25 cellular contexts compared by ENCODE assay signal in the genomic region with DNA sequence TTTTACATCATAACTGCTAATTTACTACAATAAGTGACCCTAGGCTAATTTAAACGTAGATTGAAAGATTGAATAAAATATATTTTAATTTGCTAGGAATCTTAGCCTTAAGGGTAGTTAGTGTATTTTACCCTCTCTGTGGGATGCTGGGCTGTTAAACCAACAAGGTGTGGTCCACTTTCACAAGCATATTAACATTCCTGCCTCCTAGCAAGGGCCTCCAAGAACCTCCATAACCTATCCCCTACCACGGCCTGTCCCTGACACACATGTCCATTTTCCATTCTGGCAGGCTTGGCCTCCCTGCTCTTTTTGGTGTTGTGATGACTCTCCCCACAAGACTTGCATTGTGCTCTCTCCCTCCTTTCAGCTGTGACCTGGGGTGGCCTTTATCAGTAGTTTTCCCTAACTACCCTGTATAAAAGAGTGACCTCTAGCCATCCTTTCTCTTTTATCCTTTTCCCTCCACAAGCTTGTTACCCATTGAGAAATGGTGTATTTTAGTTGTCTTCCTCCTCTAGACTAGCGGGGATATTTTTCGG.
DNase-seq lines count a peak whose midpoint lies in the region; ATAC-seq and TF ChIP-seq lines count a peak whose summit lies in the region.
"Had no signal": no experiment of that assay in that cellular context is flagged by ENCODE, and none has a peak within 500 bp of the region (broad histone marks: within the 10 kb centered on the region; RNA-seq: fewer than 3 reads in every experiment).

No MANE protein-coding gene starts in this region.

- ATAC-seq in left ventricle myocardium superior (peak; percentile 13), heart right ventricle (no peak), HG03280 (IDR thresholded peaks at IDR 0.05; ENCODE audit: unreplicated experiment) (no peak), GM18907 (IDR thresholded peaks at IDR 0.05; ENCODE audit: unreplicated experiment) (no peak)
- ATAC-seq in activated T-helper 17 cell treated with anti-CD3 and anti-CD28 coated beads, Interleukin-2, amount 50 U/mL, for 72 hours (replicated peaks) = no peak
- ATAC-seq: activated CD8-positive, alpha-beta T cell treated with anti-CD3 and anti-CD28 coated beads for 36 hours had no signal

- TF ChIP-seq EP300 in sigmoid colon (IDR thresholded peaks at IDR 0.05) = no peak

- H3K4me3 Mint-ChIP-seq in activated T-helper 17 cell treated with anti-CD3 and anti-CD28 coated beads, Interleukin-2, amount 50 U/mL, for 72 hours = no peak overlapping the region
- H3K4me3 Mint-ChIP-seq: activated CD8-positive, alpha-beta T cell treated with anti-CD3 and anti-CD28 coated beads for 36 hours; activated naive CD4-positive, alpha-beta T cell treated with anti-CD3 and anti-CD28 coated beads, Interleukin-2, amount 10 ng/mL, durations not matched to agents 7 days and 5 days; H9 had no signal

- peak overlapping the region; percentile 7 for H3K27ac Mint-ChIP-seq in activated T-helper 17 cell treated with anti-CD3 and anti-CD28 coated beads, Interleukin-2, amount 50 U/mL, for 72 hours
- H3K27ac Mint-ChIP-seq: activated naive CD4-positive, alpha-beta T cell treated with anti-CD3 and anti-CD28 coated beads, Interleukin-2, amount 10 ng/mL, durations not matched to agents 7 days and 5 days had no signal

- H3K27me3 ChIP-seq in heart right ventricle (no peaks in the 10 kb centered on the region), dorsolateral prefrontal cortex (no peaks in the 10 kb centered on the region), sigmoid colon (no peaks in the 10 kb centered on the region)
- H3K27me3 ChIP-seq: BLaER1 treated with 17β-estradiol and CSF1 and Interleukin-3, amounts not matched to agents 10 nM and 100 nM had no signal

- H3K4me1 ChIP-seq in heart right ventricle = peaks cover 2 to 38% (median 24%) of the 10 kb centered on the region in 9 donors
- H3K4me1 ChIP-seq in sigmoid colon = peaks cover 0 to 58% (median 31%) of the 10 kb centered on the region in 4 donors

- H3K4me1 Mint-ChIP-seq in activated T-helper 17 cell treated with anti-CD3 and anti-CD28 coated beads, Interleukin-2, amount 50 U/mL, for 72 hours = peaks cover 59% of the 10 kb centered on the region

- 94 to 99% methylated on average over 4 of the region's 4 CpGs for WGBS in heart right ventricle, 2 donors
- WGBS in sigmoid colon, 2 donors = 64 to 84% methylated on average over 4 of the region's 4 CpGs

- intact Hi-C loops in left ventricle myocardium superior (cut with micrococcal nuclease) = no loop called here
- intact Hi-C loops in heart right ventricle (cut with DNase I) = no loop called here
- intact Hi-C loops in dorsolateral prefrontal cortex (cut with DNase I) = no loop called here
- intact Hi-C loops in sigmoid colon (cut with DNase I) = no loop called here

- no peak overlapping the region for H3K4me3 ChIP-seq in heart right ventricle
- H3K4me3 ChIP-seq in dorsolateral prefrontal cortex = no peak overlapping the region
- no peak overlapping the region for H3K4me3 ChIP-seq in sigmoid colon
- H3K4me3 ChIP-seq: BLaER1 treated with 17β-estradiol and CSF1 and Interleukin-3, amounts not matched to agents 10 nM and 100 nM; left ventricle myocardium inferior had no signal

- H3K27ac ChIP-seq in heart right ventricle = no peak overlapping the region
- H3K27ac ChIP-seq in dorsolateral prefrontal cortex = peak overlapping the region in 1 of 59 donors; percentile 2
- peak overlapping the region in 1 of 4 donors; percentile 4 for H3K27ac ChIP-seq in sigmoid colon
- H3K27ac ChIP-seq: BLaER1 treated with 17β-estradiol and CSF1 and Interleukin-3, amounts not matched to agents 10 nM and 100 nM; left ventricle myocardium inferior had no signal

- H3K27me3 Mint-ChIP-seq in activated T-helper 17 cell treated with anti-CD3 and anti-CD28 coated beads, Interleukin-2, amount 50 U/mL, for 72 hours = no peaks in the 10 kb centered on the region
- H3K27me3 Mint-ChIP-seq: activated CD8-positive, alpha-beta T cell treated with anti-CD3 and anti-CD28 coated beads for 36 hours; activated naive CD4-positive, alpha-beta T cell treated with anti-CD3 and anti-CD28 coated beads, Interleukin-2, amount 10 ng/mL, durations not matched to agents 7 days and 5 days had no signal

- H3K36me3 Mint-ChIP-seq in activated T-helper 17 cell treated with anti-CD3 and anti-CD28 coated beads, Interleukin-2, amount 50 U/mL, for 72 hours (ENCODE audit: low read depth) = peaks cover 57% of the 10 kb centered on the region

- H3K9me3 Mint-ChIP-seq in activated T-helper 17 cell treated with anti-CD3 and anti-CD28 coated beads, Interleukin-2, amount 50 U/mL, for 72 hours = no peaks in the 10 kb centered on the region
- H3K9me3 Mint-ChIP-seq: activated CD8-positive, alpha-beta T cell treated with anti-CD3 and anti-CD28 coated beads for 36 hours; activated naive CD4-positive, alpha-beta T cell treated with anti-CD3 and anti-CD28 coated beads, Interleukin-2, amount 10 ng/mL, durations not matched to agents 7 days and 5 days; H9 had no signal

- H3K36me3 ChIP-seq in heart right ventricle = peaks cover 0 to 32% (median 0%) of the 10 kb centered on the region in 9 donors
- H3K36me3 ChIP-seq in sigmoid colon = peaks cover 0 to 8% (median 2%) of the 10 kb centered on the region in 4 donors

- no peaks in the 10 kb centered on the region for H3K9me3 ChIP-seq in heart right ventricle
- no peaks in the 10 kb centered on the region for H3K9me3 ChIP-seq in sigmoid colon
- H3K9me3 ChIP-seq: BLaER1 treated with 17β-estradiol and CSF1 and Interleukin-3, amounts not matched to agents 10 nM and 100 nM; left ventricle myocardium inferior; SK-N-SH had no signal

- TF ChIP-seq CTCF in heart right ventricle (IDR thresholded peaks at IDR 0.05) = no peak
- no peak for TF ChIP-seq CTCF in dorsolateral prefrontal cortex (IDR thresholded peaks at IDR 0.05 in 54 of 56, conservative IDR thresholded peaks at IDR 0.05 in 2 of 56; ENCODE audit: low read depth in 1 of 56, partially characterized antibody in 56 of 56)
- TF ChIP-seq CTCF in sigmoid colon (IDR thresholded peaks at IDR 0.05) = no peak

- no peak for TF ChIP-seq POLR2A in sigmoid colon (IDR thresholded peaks at IDR 0.05)

- DNase-seq in left ventricle myocardium superior (no peak), heart right ventricle (no peak), myocyte (ENCODE audit: low read depth) (peak; percentile 35), dorsolateral prefrontal cortex (no peak), sigmoid colon (no peak)
- DNase-seq: activated CD4-positive, CD25-positive, alpha-beta regulatory T cell; activated CD8-positive, alpha-beta T cell treated with anti-CD3 and anti-CD28 coated beads for 36 hours; activated naive CD4-positive, alpha-beta T cell treated with anti-CD3 and anti-CD28 coated beads, Interleukin-2, amount 10 ng/mL, durations not matched to agents 7 days and 5 days; DMS79; H9; Kasumi-1; left ventricle myocardium inferior; NCI-H1105; NCI-H2081 treated with DMSO at 0.1 percent for 48 hours; NCI-H510A treated with DMSO at 0.1 percent for 48 hours; nucleus accumbens; retina; SK-N-SH; stimulated activated CD8-positive, alpha-beta memory T cell treated with anti-CD3 and anti-CD28 coated beads, Interleukin-4, amount 100 ng/mL, for 48 hours; substantia nigra; T-helper 9 cell had no signal
